ENCODE assay signal across 9 cellular contexts in the genomic region with DNA sequence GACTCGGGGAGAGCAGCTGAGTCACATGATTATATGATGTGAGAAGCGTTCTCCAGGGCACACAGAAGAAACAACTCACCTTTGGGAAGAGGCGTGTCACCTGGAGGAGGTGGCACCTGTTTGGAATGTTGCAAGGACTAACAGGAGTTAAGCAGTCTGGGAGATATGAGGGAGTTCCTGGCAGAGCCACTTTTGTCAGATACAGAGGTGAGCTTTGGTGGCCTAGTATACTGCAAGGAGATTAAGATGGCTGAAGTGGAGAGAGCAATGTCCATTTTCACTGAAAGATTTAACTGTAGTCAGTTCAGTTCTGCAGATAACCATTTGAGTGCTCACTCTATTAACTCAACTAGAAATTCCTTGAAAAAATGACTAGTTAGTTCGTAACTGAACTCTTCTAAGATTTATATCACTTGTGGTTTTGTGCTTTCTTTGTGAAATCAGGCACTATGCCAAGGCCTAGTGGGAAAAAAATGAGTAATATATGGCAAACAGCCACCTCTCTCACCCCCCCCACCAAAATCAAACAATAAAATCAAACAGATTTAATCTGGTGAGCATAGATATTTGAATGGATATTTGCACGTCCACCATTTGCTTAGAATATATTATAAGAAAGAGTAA.
DNase-seq lines count a peak whose midpoint lies in the region; ATAC-seq and TF ChIP-seq lines count a peak whose summit lies in the region.
"Had no signal": no experiment of that assay in that cellular context is flagged by ENCODE, and none has a peak within 500 bp of the region (broad histone marks: within the 10 kb centered on the region; RNA-seq: fewer than 3 reads in every experiment).

No MANE protein-coding gene starts in this region.

- peaks cover 23% of the 10 kb centered on the region for H3K36me3 Mint-ChIP-seq in activated CD4-positive, alpha-beta T cell treated with anti-CD3 and anti-CD28 coated beads, Interleukin-2, amount 10 ng/mL, durations not matched to agents 7 days and 5 days (ENCODE audit: low read depth)
- peaks cover 10% of the 10 kb centered on the region for H3K36me3 Mint-ChIP-seq in stimulated activated effector memory CD8-positive, alpha-beta T cell treated with anti-CD3 and anti-CD28 coated beads, Interleukin-12 subunit alpha, Interleukin-12 subunit beta, amount 100 ng/mL, for 72 hours
- peaks cover 18% of the 10 kb centered on the region for H3K36me3 Mint-ChIP-seq in type B pancreatic cell

- TF ChIP-seq CTCF in type B pancreatic cell (conservative IDR thresholded peaks at IDR 0.05) = no peak

- H3K27ac Mint-ChIP-seq in activated CD4-positive, alpha-beta T cell treated with anti-CD3 and anti-CD28 coated beads, Interleukin-2, amount 10 ng/mL, durations not matched to agents 7 days and 5 days = no peak overlapping the region
- H3K27ac Mint-ChIP-seq in stimulated activated effector memory CD8-positive, alpha-beta T cell treated with anti-CD3 and anti-CD28 coated beads, Interleukin-12 subunit alpha, Interleukin-12 subunit beta, amount 100 ng/mL, for 72 hours = no peak overlapping the region
- no peak overlapping the region for H3K27ac Mint-ChIP-seq in type B pancreatic cell

- POLR2A ChIA-PET in activated CD4-positive, alpha-beta T cell treated with anti-CD3 and anti-CD28 coated beads, Interleukin-2, amount 10 ng/mL, durations not matched to agents 7 days and 5 days (lab: Charles Lee) = no interaction called here

- H3K27me3 Mint-ChIP-seq in activated CD4-positive, alpha-beta T cell treated with anti-CD3 and anti-CD28 coated beads, Interleukin-2, amount 10 ng/mL, durations not matched to agents 7 days and 5 days = no peaks in the 10 kb centered on the region
- peaks cover 6% of the 10 kb centered on the region for H3K27me3 Mint-ChIP-seq in type B pancreatic cell

- no peak overlapping the region for H3K4me3 Mint-ChIP-seq in activated CD4-positive, alpha-beta T cell treated with anti-CD3 and anti-CD28 coated beads, Interleukin-2, amount 10 ng/mL, durations not matched to agents 7 days and 5 days
- no peak overlapping the region for H3K4me3 Mint-ChIP-seq in stimulated activated effector memory CD8-positive, alpha-beta T cell treated with anti-CD3 and anti-CD28 coated beads, Interleukin-12 subunit alpha, Interleukin-12 subunit beta, amount 100 ng/mL, for 72 hours
- no peak overlapping the region for H3K4me3 Mint-ChIP-seq in type B pancreatic cell

- H3K9me3 Mint-ChIP-seq in activated CD4-positive, alpha-beta T cell treated with anti-CD3 and anti-CD28 coated beads, Interleukin-2, amount 10 ng/mL, durations not matched to agents 7 days and 5 days = no peaks in the 10 kb centered on the region
- no peaks in the 10 kb centered on the region for H3K9me3 Mint-ChIP-seq in stimulated activated effector memory CD8-positive, alpha-beta T cell treated with anti-CD3 and anti-CD28 coated beads, Interleukin-12 subunit alpha, Interleukin-12 subunit beta, amount 100 ng/mL, for 72 hours
- no peaks in the 10 kb centered on the region for H3K9me3 Mint-ChIP-seq in type B pancreatic cell

- H3K4me1 Mint-ChIP-seq in activated CD4-positive, alpha-beta T cell treated with anti-CD3 and anti-CD28 coated beads, Interleukin-2, amount 10 ng/mL, durations not matched to agents 7 days and 5 days = peaks cover 12% of the 10 kb centered on the region
- H3K4me1 Mint-ChIP-seq in stimulated activated effector memory CD8-positive, alpha-beta T cell treated with anti-CD3 and anti-CD28 coated beads, Interleukin-12 subunit alpha, Interleukin-12 subunit beta, amount 100 ng/mL, for 72 hours = peaks cover 20% of the 10 kb centered on the region
- H3K4me1 Mint-ChIP-seq in type B pancreatic cell (ENCODE audit: unreplicated experiment) = no peaks in the 10 kb centered on the region

- ATAC-seq in esophagus mucosa = peak; percentile 91
- ATAC-seq in stimulated activated effector memory CD8-positive, alpha-beta T cell treated with anti-CD3 and anti-CD28 coated beads, Interleukin-12 subunit alpha, Interleukin-12 subunit beta, amount 100 ng/mL, for 72 hours = peak; percentile 86
- no peak for ATAC-seq in GM21825 (IDR thresholded peaks at IDR 0.05; ENCODE audit: unreplicated experiment)

- peak; percentile 22 for DNase-seq in activated CD4-positive, alpha-beta T cell treated with anti-CD3 and anti-CD28 coated beads for 48 hours
- no peak for DNase-seq in activated CD4-positive, alpha-beta T cell treated with anti-CD3 and anti-CD28 coated beads, Interleukin-2, amount 10 ng/mL, durations not matched to agents 7 days and 5 days
- DNase-seq in NCI-H774 (lab: John Stamatoyannopoulos, UW) = peak; percentile 18
- DNase-seq in stimulated activated effector memory CD8-positive, alpha-beta T cell treated with anti-CD3 and anti-CD28 coated beads, Interleukin-12 subunit alpha, Interleukin-12 subunit beta, amount 100 ng/mL, for 72 hours (ENCODE audit: low spot score in 2 of 2) = no peak
- no peak for DNase-seq in type B pancreatic cell (ENCODE audit: extremely low spot score, unreplicated experiment)
- DNase-seq in nucleus accumbens (lab: John Stamatoyannopoulos, UW) = no peak
- DNase-seq: MG63 had no signal

- CTCF ChIA-PET in activated CD4-positive, alpha-beta T cell treated with anti-CD3 and anti-CD28 coated beads, Interleukin-2, amount 10 ng/mL, durations not matched to agents 7 days and 5 days (lab: Charles Lee) = no interaction called here

Comparison
In these comparisons a context has a peak if more than half of its experiments do, and no peak if none do; other contexts are left out.
1. DNase-seq: peak in activated CD4-positive, alpha-beta T cell treated with anti-CD3 and anti-CD28 coated beads for 48 hours (single experiment) and NCI-H774 (single experiment); none in activated CD4-positive, alpha-beta T cell treated with anti-CD3 and anti-CD28 coated beads, Interleukin-2, amount 10 ng/mL, durations not matched to agents 7 days and 5 days (single experiment), stimulated activated effector memory CD8-positive, alpha-beta T cell treated with anti-CD3 and anti-CD28 coated beads, Interleukin-12 subunit alpha, Interleukin-12 subunit beta, amount 100 ng/mL, for 72 hours (0 of 2), type B pancreatic cell (single experiment) and nucleus accumbens (0 of 56).